ENCODE assay signal across 15 cellular contexts in the genomic region with DNA sequence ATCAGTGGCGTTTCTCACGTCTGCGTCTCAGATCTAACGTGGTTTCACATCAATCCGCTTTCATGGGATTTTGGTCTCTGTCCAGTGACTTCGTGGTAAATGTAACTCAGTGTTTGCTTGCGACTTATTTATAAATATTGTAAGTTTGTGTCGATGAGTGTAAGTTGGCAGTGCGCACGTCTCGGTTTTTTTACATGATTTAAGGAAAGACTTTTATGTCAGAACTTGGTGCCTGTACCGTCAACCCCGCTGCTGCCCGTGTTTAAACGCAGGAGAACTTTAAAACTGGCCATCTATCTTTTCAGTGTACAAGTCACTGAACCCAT. TPM values are rescaled to one million over a fixed set of nuclear protein-coding genes. Genes with fewer than 3 reads are reported as not detected.
DNase-seq lines count a peak whose midpoint lies in the region; ATAC-seq, FAIRE-seq and TF ChIP-seq lines count a peak whose summit lies in the region.
"Had no signal": no experiment of that assay in that cellular context is flagged by ENCODE, and none has a peak within 500 bp of the region (broad histone marks: within the 10 kb centered on the region; RNA-seq: fewer than 3 reads in every experiment).

No MANE protein-coding gene starts in this region.

- H3K4me2 ChIP-seq in Loucy (ENCODE audit: low read depth, low read length, poor library complexity, severe bottlenecking) (peak overlapping the region; percentile 87), K562 (ENCODE audit: insufficient read depth, low read length) (peak overlapping the region; percentile 49; the same call in 1 of the 2 replicates), neuronal stem cell (ENCODE audit: insufficient read depth, low read length, poor library complexity, severe bottlenecking) (no peak overlapping the region)

- H3K4me3 ChIP-seq in Loucy (ENCODE audit: low read length, poor library complexity, severe bottlenecking) (peak overlapping the region; percentile 72), K562 (no peak overlapping the region), neuronal stem cell (ENCODE audit: low read length in 2 of 2) (no peak overlapping the region)

- no TSS peak for BruUV-seq in K562 (replicated peaks; lab: Mats Ljungman, UMichigan)

- H3K18ac ChIP-seq in neuronal stem cell (ENCODE audit: low read length) = no peak overlapping the region

- peaks cover 33% of the 10 kb centered on the region for H3K36me3 Mint-ChIP-seq in activated CD4-positive, alpha-beta T cell treated with anti-CD3 and anti-CD28 coated beads for 36 hours (ENCODE audit: low read depth)

- POLR2A ChIA-PET in activated CD4-positive, alpha-beta T cell treated with anti-CD3 and anti-CD28 coated beads for 36 hours (lab: Charles Lee) = no interaction called here
- POLR2A ChIA-PET in K562 (lab: Yijun Ruan, JAX) = interaction anchor here (0.7 kb wide), 1 partner anchor 118 kb away, joined by 3 read pairs; a partner anchor contains a TSS

- no peaks in the 10 kb centered on the region for H3F3A ChIP-seq in Loucy (ENCODE audit: low read depth)

- H3K27me3 ChIP-seq in Loucy (ENCODE audit: insufficient read depth, low read length, poor library complexity, severe bottlenecking) (no peaks in the 10 kb centered on the region), K562 (ENCODE audit: control insufficient read depth in 2 of 2, insufficient read depth in 2 of 2, low read length in 2 of 2) (no peaks in the 10 kb centered on the region), neuronal stem cell (ENCODE audit: control insufficient read depth in 3 of 3, insufficient read depth in 3 of 3, low read depth in 1 of 3, low read length in 3 of 3) (no peaks in the 10 kb centered on the region)

- H4K8ac ChIP-seq in neuronal stem cell (ENCODE audit: low read depth, low read length) = no peak overlapping the region

- H3K79me1 ChIP-seq in neuronal stem cell (ENCODE audit: low read depth, low read length) = peaks cover 13% of the 10 kb centered on the region

- H3K14ac ChIP-seq in neuronal stem cell (ENCODE audit: low read length) = no peak overlapping the region

- peaks cover 23% of the 10 kb centered on the region for H3K4me1 ChIP-seq in Loucy (ENCODE audit: insufficient read depth, low read length, poor library complexity, severe bottlenecking)
- peaks cover 6 to 84% of the 10 kb centered on the region in 2 experiments; a peak in 4 of 5 replicates for H3K4me1 ChIP-seq in K562 (replicated peaks in 1 of 2; ENCODE audit: control insufficient read depth in 2 of 2, insufficient read depth in 2 of 2, low read length in 2 of 2)
- peaks cover 14 to 30% of the 10 kb centered on the region in 2 donors for H3K4me1 ChIP-seq in neuronal stem cell (ENCODE audit: control insufficient read depth in 2 of 2, insufficient read depth in 1 of 2, low read depth in 1 of 2, low read length in 2 of 2)
- H3K4me1 ChIP-seq: foreskin keratinocyte had no signal

- H4K91ac ChIP-seq in neuronal stem cell (ENCODE audit: low read depth, low read length, poor library complexity) = no peak overlapping the region

- WGBS in K562 (ENCODE audit: insufficient coverage, low coverage, missing lambda C conversion rate) = 92% methylated on average over 15 of the region's 15 CpGs
- no CpG with 5 or more reads among the region's 15 CpGs for WGBS in neuronal stem cell (ENCODE audit: extremely low coverage in 2 of 2, insufficient read length in 2 of 2, insufficient replicate concordance in 1 of 2), 2 donors

- no peak for TF ChIP-seq RAD21 in K562 (CRISPR knock-in tag; conservative IDR thresholded peaks at IDR 0.05 in 1 of 2, IDR thresholded peaks at IDR 0.05 in 1 of 2)

- H3K36me3 ChIP-seq in Loucy (ENCODE audit: insufficient read depth, low read length) (peaks cover under 1% of the 10 kb centered on the region; the same call in 1 of the 2 replicates), K562 (ENCODE audit: control insufficient read depth, insufficient read depth, low read length) (peaks cover 32% of the 10 kb centered on the region; the same call in 2 of the 3 replicates), neuronal stem cell (replicated peaks in 1 of 2; ENCODE audit: control insufficient read depth in 2 of 2, insufficient read depth in 2 of 2, low read length in 2 of 2) (peaks cover 14 to 37% of the 10 kb centered on the region in 2 donors)

- H2BK12ac ChIP-seq in neuronal stem cell (ENCODE audit: low read length) = no peak overlapping the region

- peak overlapping the region; percentile 100 for H2AK5ac ChIP-seq in neuronal stem cell (ENCODE audit: low read depth, low read length)

- TF ChIP-seq CTCF in Loucy (conservative IDR thresholded peaks at IDR 0.05; ENCODE audit: low read length) = no peak
- no peak for TF ChIP-seq CTCF in K562 (IDR thresholded peaks at IDR 0.05 in 2 of 3, conservative IDR thresholded peaks at IDR 0.05 in 1 of 3; ENCODE audit: insufficient read depth in 2 of 3, low read depth in 1 of 3, low read length in 3 of 3)

- H3K9me1 ChIP-seq in K562 (ENCODE audit: control insufficient read depth, insufficient read depth, low read length) = no peaks in the 10 kb centered on the region

- no peak overlapping the region for H2BK120ac ChIP-seq in neuronal stem cell (ENCODE audit: low read depth, low read length)

- FAIRE-seq in K562 (lab: Jason Lieb, UNC) = peak; percentile 69
- FAIRE-seq: A204.1, GM12892 had no signal

- no peaks in the 10 kb centered on the region for H3K9me2 ChIP-seq in Loucy (replicated peaks; ENCODE audit: low read depth, low read length)

- no peak for TF ChIP-seq POLR2A in K562 (conservative IDR thresholded peaks at IDR 0.05)

- ATAC-seq in activated CD4-positive, alpha-beta T cell treated with anti-CD3 and anti-CD28 coated beads for 36 hours = no peak
- no peak for ATAC-seq in K562
- no peak for ATAC-seq in GM19328 (IDR thresholded peaks at IDR 0.05; ENCODE audit: unreplicated experiment)
- ATAC-seq: foreskin keratinocyte had no signal

- H2AFZ ChIP-seq in Loucy (ENCODE audit: low read length) = no peak overlapping the region
- no peak overlapping the region for H2AFZ ChIP-seq in K562 (ENCODE audit: low read depth, low read length)
- H2AFZ ChIP-seq in neuronal stem cell (ENCODE audit: low read length) = no peak overlapping the region

- H4K20me1 ChIP-seq in Loucy (ENCODE audit: insufficient read depth, low read length, poor library complexity, severe bottlenecking) (peaks cover 13% of the 10 kb centered on the region), K562 (replicated peaks; ENCODE audit: control insufficient read depth, insufficient read depth, low read length) (no peaks in the 10 kb centered on the region)

- H3K4ac ChIP-seq in neuronal stem cell (ENCODE audit: low read length) = no peak overlapping the region

- no peak for DNase-seq in activated CD4-positive, alpha-beta T cell treated with anti-CD3 and anti-CD28 coated beads for 36 hours
- no peak for DNase-seq in activated CD4-positive, alpha-beta T cell treated with anti-CD3 and anti-CD28 coated beads for 1 hour
- DNase-seq in K562 (ENCODE audit: extremely low read depth in 1 of 4, low spot score in 3 of 4) = no peak
- DNase-seq in neuronal stem cell (ENCODE audit: low spot score) = no peak
- no peak for DNase-seq in posterior cingulate gyrus
- no peak for DNase-seq in effector CD4-positive, alpha-beta T cell
- DNase-seq: foreskin keratinocyte, GOT3, NCI-H1105 treated with DMSO at 0.1 percent for 48 hours, trophoblast cell had no signal

- H3K23ac ChIP-seq in neuronal stem cell (ENCODE audit: low read depth, low read length, poor library complexity) = no peak overlapping the region

- in situ Hi-C loops in K562 (cut with MboI) = no loop called here

- H3K27ac ChIP-seq in K562 (ENCODE audit: extremely low read depth, low read depth, low read length) (no peak overlapping the region), neuronal stem cell (replicated peaks; ENCODE audit: low read length) (no peak overlapping the region)
- H3K27ac ChIP-seq: foreskin keratinocyte had no signal

- intact Hi-C loops in activated CD4-positive, alpha-beta T cell treated with anti-CD3 and anti-CD28 coated beads for 36 hours (cut with DNase I, micrococcal nuclease) = loop anchor here in 1 of 2 experiments (2.0 kb wide), 1 partner anchor 117 kb away; a partner anchor contains a TSS
- intact Hi-C loops in K562 (cut with micrococcal nuclease) (loop anchor here (5.0 kb wide), 1 partner anchor 111 kb away; no protein-coding TSS in a partner anchor), posterior cingulate gyrus (cut with DNase I) (loop anchor here (5.0 kb wide), 1 partner anchor 76 kb away; no protein-coding TSS in a partner anchor)

- peaks cover 33% of the 10 kb centered on the region for H3K4me1 Mint-ChIP-seq in activated CD4-positive, alpha-beta T cell treated with anti-CD3 and anti-CD28 coated beads for 36 hours

- no peak for TF ChIP-seq EP300 in K562 (IDR thresholded peaks at IDR 0.05; ENCODE audit: low read length)

- peak overlapping the region; percentile 90 for H3K27ac Mint-ChIP-seq in activated CD4-positive, alpha-beta T cell treated with anti-CD3 and anti-CD28 coated beads for 36 hours

- H2BK5ac ChIP-seq in neuronal stem cell (ENCODE audit: low read length) = no peak overlapping the region

- no peak overlapping the region for H2BK15ac ChIP-seq in neuronal stem cell (ENCODE audit: low read length)

- H3K4me3 Mint-ChIP-seq in activated CD4-positive, alpha-beta T cell treated with anti-CD3 and anti-CD28 coated beads for 36 hours = peak overlapping the region; percentile 72

- no peaks in the 10 kb centered on the region for H3K27me3 Mint-ChIP-seq in activated CD4-positive, alpha-beta T cell treated with anti-CD3 and anti-CD28 coated beads for 36 hours

- CTCF ChIA-PET in activated CD4-positive, alpha-beta T cell treated with anti-CD3 and anti-CD28 coated beads for 36 hours (lab: Charles Lee) = no interaction called here
- CTCF ChIA-PET in K562 (lab: Yijun Ruan, JAX; ENCODE audit: low intra/inter-chr PET ratio) = no interaction called here

- no peaks in the 10 kb centered on the region for H3K9me3 ChIP-seq in Loucy (ENCODE audit: insufficient read depth, low read depth, low read length)
- H3K9me3 ChIP-seq in K562 (replicated peaks; ENCODE audit: control insufficient read depth, insufficient read depth, low read depth, low read length) = peaks cover 9% of the 10 kb centered on the region
- H3K9me3 ChIP-seq in neuronal stem cell (replicated peaks in 1 of 2; ENCODE audit: control insufficient read depth in 2 of 2, insufficient read depth in 1 of 2, low read depth in 1 of 2, low read length in 2 of 2) = peaks cover 0 to 12% of the 10 kb centered on the region in 2 donors

- H3K79me2 ChIP-seq in Loucy (ENCODE audit: insufficient read depth, low read length) = peaks cover 62% of the 10 kb centered on the region
- H3K79me2 ChIP-seq in K562 (ENCODE audit: control insufficient read depth, insufficient read depth, low read length) = peaks cover 61% of the 10 kb centered on the region

- no peaks in the 10 kb centered on the region for H3K9me3 Mint-ChIP-seq in activated CD4-positive, alpha-beta T cell treated with anti-CD3 and anti-CD28 coated beads for 36 hours (ENCODE audit: low read depth)

- H3K9ac ChIP-seq in Loucy (ENCODE audit: low read depth, low read length, poor library complexity, severe bottlenecking) (peak overlapping the region; percentile 66), K562 (ENCODE audit: insufficient read depth in 1 of 2, low read depth in 2 of 2, low read length in 2 of 2) (no peak overlapping the region), neuronal stem cell (ENCODE audit: low read depth, low read length, poor library complexity) (no peak overlapping the region)

RNA-seq across cellular contexts. Expression of a gene that starts 1.5 kb away (rescaled TPM):
- 10 to 100 TPM in 1 of 2 experiments, 1 to 10 TPM in 1; 9.4 to 12.2 TPM for total RNA-seq in activated CD4-positive, alpha-beta T cell treated with anti-CD3 and anti-CD28 coated beads for 36 hours
- total RNA-seq in K562 (2011; cell fraction: chromatin; rRNA removed; ENCODE audit: low replicate concordance) = 17.5 and 35.5 TPM in 2 replicates
- 36.8 and 43.7 TPM in 2 replicates for total RNA-seq in K562 (2011; cell fraction: nucleolus; rRNA removed)
- 21.1 and 24.3 TPM in 2 replicates for total RNA-seq in K562 (2011; cell fraction: nucleoplasm; rRNA removed)
- total RNA-seq in K562 (2014; rRNA removed) (29.8 and 33.0 TPM in 2 replicates), K562 (2014; rRNA removed; fragmentation: Illumina TruSeq; extraction: Trizol) (6.8 and 9.0 TPM in 2 replicates), K562 (2015; rRNA removed; fragmentation: Illumina TruSeq; extraction: Trizol) (12.8 and 13.9 TPM in 2 replicates), K562 (2021) (27.9 and 28.1 TPM in 2 replicates)
- polyA plus RNA-seq in K562 (2011; rRNA removed) (5.6 and 7.8 TPM in 2 replicates), K562 (2014; fragmentation: Illumina TruSeq; extraction: Trizol) (8.4 and 9.9 TPM in 2 replicates), K562 (2014; fragmentation: Nextera tagmentation; extraction: Ambion mirVana) (1 to 10 TPM in 1 of 2 experiments, under 1 TPM in 1; 0.68 to 1.0 TPM), K562 (2014; rRNA removed) (15.8 and 17.2 TPM in 2 replicates)
- polyA plus RNA-seq in K562 (2011; cell fraction: cytosol; rRNA removed) = 10.2 and 34.2 TPM in 2 replicates
- polyA plus RNA-seq in K562 (2011; cell fraction: nucleus; rRNA removed) = 7.7 and 12.7 TPM in 2 replicates
- polyA plus RNA-seq in K562 (2012) = 13.9 and 16.7 TPM in 2 replicates
- 6.9 and 10.1 TPM in 2 replicates for polyA minus RNA-seq in K562 (2011; rRNA and poly(A)+ RNA removed)
- 9.6 and 12.9 TPM in 2 replicates for polyA minus RNA-seq in K562 (2011; cell fraction: cytosol; rRNA and poly(A)+ RNA removed)
- polyA minus RNA-seq in K562 (2011; cell fraction: nucleus; rRNA and poly(A)+ RNA removed) = 23.0 and 24.2 TPM in 2 replicates
- 24.2 TPM for polyA plus RNA-seq in neuronal stem cell (2013, experiment 1 of 2)
- 23.9 TPM for polyA plus RNA-seq in neuronal stem cell (2013, experiment 2 of 2)

RNA-seq across cellular contexts. Expression of a gene that starts 1.7 kb away (rescaled TPM):
- 100 to 1,000 TPM; 108 to 128 TPM for total RNA-seq in activated CD4-positive, alpha-beta T cell treated with anti-CD3 and anti-CD28 coated beads for 36 hours
- 114 and 239 TPM in 2 replicates for total RNA-seq in K562 (2011; cell fraction: chromatin; rRNA removed; ENCODE audit: low replicate concordance)
- total RNA-seq in K562 (2011; cell fraction: nucleolus; rRNA removed) = 360 and 385 TPM in 2 replicates
- total RNA-seq in K562 (2011; cell fraction: nucleoplasm; rRNA removed) = 146 and 213 TPM in 2 replicates
- 82.6 and 118 TPM in 2 replicates for total RNA-seq in K562 (2014; rRNA removed)
- 18.1 and 30.3 TPM in 2 replicates for total RNA-seq in K562 (2014; rRNA removed; fragmentation: Illumina TruSeq; extraction: Trizol)
- 62.2 and 65.2 TPM in 2 replicates for total RNA-seq in K562 (2015; rRNA removed; fragmentation: Illumina TruSeq; extraction: Trizol)
- total RNA-seq in K562 (2021) = 152 and 160 TPM in 2 replicates
- 43.8 and 77.2 TPM in 2 replicates for polyA plus RNA-seq in K562 (2011; rRNA removed)
- polyA plus RNA-seq in K562 (2011; cell fraction: cytosol; rRNA removed) = 44.3 and 73.9 TPM in 2 replicates
- 122 and 161 TPM in 2 replicates for polyA plus RNA-seq in K562 (2011; cell fraction: nucleus; rRNA removed)
- 112 and 208 TPM in 2 replicates for polyA plus RNA-seq in K562 (2012)
- polyA plus RNA-seq in K562 (2014; fragmentation: Illumina TruSeq; extraction: Trizol) = 66.0 and 88.1 TPM in 2 replicates
- 1 to 10 TPM in 1 of 2 experiments, under 1 TPM in 1; 0.35 to 4.9 TPM for polyA plus RNA-seq in K562 (2014; fragmentation: Nextera tagmentation; extraction: Ambion mirVana)
- 93.4 and 101 TPM in 2 replicates for polyA plus RNA-seq in K562 (2014; rRNA removed)
- 59.1 and 63.4 TPM in 2 replicates for polyA minus RNA-seq in K562 (2011; rRNA and poly(A)+ RNA removed)
- 37.0 and 61.3 TPM in 2 replicates for polyA minus RNA-seq in K562 (2011; cell fraction: cytosol; rRNA and poly(A)+ RNA removed)
- polyA minus RNA-seq in K562 (2011; cell fraction: nucleus; rRNA and poly(A)+ RNA removed) = 48.9 and 83.4 TPM in 2 replicates
- polyA plus RNA-seq in neuronal stem cell (2013, experiment 1 of 2) = 62.8 TPM
- 64.4 TPM for polyA plus RNA-seq in neuronal stem cell (2013, experiment 2 of 2)

RNA-seq across cellular contexts. Expression of a gene that starts 13.0 kb away (rescaled TPM):
- 1 to 10 TPM; 1.1 to 1.6 TPM for total RNA-seq in activated CD4-positive, alpha-beta T cell treated with anti-CD3 and anti-CD28 coated beads for 36 hours
- 2.5 and 12.6 TPM in 2 replicates for total RNA-seq in K562 (2011; cell fraction: chromatin; rRNA removed; ENCODE audit: low replicate concordance)
- 9.5 and 10.8 TPM in 2 replicates for total RNA-seq in K562 (2011; cell fraction: nucleolus; rRNA removed)
- total RNA-seq in K562 (2011; cell fraction: nucleoplasm; rRNA removed) = 4.3 and 7.0 TPM in 2 replicates
- total RNA-seq in K562 (2014; rRNA removed) (1.3 and 1.6 TPM in 2 replicates), K562 (2014; rRNA removed; fragmentation: Illumina TruSeq; extraction: Trizol) (not detected in 2 replicates), K562 (2015; rRNA removed; fragmentation: Illumina TruSeq; extraction: Trizol) (0.58 and 0.75 TPM in 2 replicates), K562 (2021) (2.2 and 3.7 TPM in 2 replicates)
- polyA plus RNA-seq in K562 (2011; rRNA removed) (0.43 and 1.1 TPM in 2 replicates), K562 (2014; fragmentation: Illumina TruSeq; extraction: Trizol) (1.1 TPM in 1 of 2 replicates, not detected in the other), K562 (2014; fragmentation: Nextera tagmentation; extraction: Ambion mirVana) (under 1 TPM in 1 of 2 experiments, not detected in 1; 0.11 TPM), K562 (2014; rRNA removed) (1.3 and 4.3 TPM in 2 replicates)
- 0.50 and 1.2 TPM in 2 replicates for polyA plus RNA-seq in K562 (2011; cell fraction: cytosol; rRNA removed)
- polyA plus RNA-seq in K562 (2011; cell fraction: nucleus; rRNA removed) = 18.7 and 21.7 TPM in 2 replicates
- polyA plus RNA-seq in K562 (2012) = 1.6 and 4.8 TPM in 2 replicates
- not detected in 2 replicates for polyA minus RNA-seq in K562 (2011; rRNA and poly(A)+ RNA removed)
- polyA minus RNA-seq in K562 (2011; cell fraction: cytosol; rRNA and poly(A)+ RNA removed) = not detected in 2 replicates
- polyA minus RNA-seq in K562 (2011; cell fraction: nucleus; rRNA and poly(A)+ RNA removed) = 1.1 and 1.8 TPM in 2 replicates
- 4.0 TPM for polyA plus RNA-seq in neuronal stem cell (2013, experiment 1 of 2)
- 4.6 TPM for polyA plus RNA-seq in neuronal stem cell (2013, experiment 2 of 2)

RNA-seq across cellular contexts. Expression of a gene that starts 19.6 kb away (rescaled TPM):
- 100 to 1,000 TPM; 340 to 418 TPM for total RNA-seq in activated CD4-positive, alpha-beta T cell treated with anti-CD3 and anti-CD28 coated beads for 36 hours
- total RNA-seq in K562 (2011; cell fraction: chromatin; rRNA removed; ENCODE audit: low replicate concordance) = 0.44 TPM in 1 of 2 replicates, not detected in the other
- 0.66 and 1.7 TPM in 2 replicates for total RNA-seq in K562 (2011; cell fraction: nucleolus; rRNA removed)
- not detected in 2 replicates for total RNA-seq in K562 (2011; cell fraction: nucleoplasm; rRNA removed)
- total RNA-seq in K562 (2014; rRNA removed) (0.23 TPM in 1 of 2 replicates, not detected in the other), K562 (2014; rRNA removed; fragmentation: Illumina TruSeq; extraction: Trizol) (not detected in 2 replicates), K562 (2015; rRNA removed; fragmentation: Illumina TruSeq; extraction: Trizol) (0.07 TPM in 1 of 2 replicates, not detected in the other), K562 (2021) (0.44 and 0.47 TPM in 2 replicates)
- polyA plus RNA-seq in K562 (2011; rRNA removed) (0.08 TPM in 1 of 2 replicates, not detected in the other), K562 (2014; fragmentation: Illumina TruSeq; extraction: Trizol) (not detected in 2 replicates), K562 (2014; fragmentation: Nextera tagmentation; extraction: Ambion mirVana) (not detected), K562 (2014; rRNA removed) (0.16 TPM in 1 of 2 replicates, not detected in the other)
- 0.19 and 0.39 TPM in 2 replicates for polyA plus RNA-seq in K562 (2011; cell fraction: cytosol; rRNA removed)
- polyA plus RNA-seq in K562 (2011; cell fraction: nucleus; rRNA removed) = 0.74 and 1.3 TPM in 2 replicates
- polyA plus RNA-seq in K562 (2012) = 0.65 TPM in 1 of 2 replicates, not detected in the other
- not detected in 2 replicates for polyA minus RNA-seq in K562 (2011; rRNA and poly(A)+ RNA removed)
- not detected in 2 replicates for polyA minus RNA-seq in K562 (2011; cell fraction: cytosol; rRNA and poly(A)+ RNA removed)
- polyA minus RNA-seq in K562 (2011; cell fraction: nucleus; rRNA and poly(A)+ RNA removed) = 0.22 and 0.27 TPM in 2 replicates
- 0.06 TPM for polyA plus RNA-seq in neuronal stem cell (2013, experiment 1 of 2)
- 0.08 TPM for polyA plus RNA-seq in neuronal stem cell (2013, experiment 2 of 2)
- total RNA-seq: foreskin keratinocyte, HT-29 had no signal
- polyA plus RNA-seq: foreskin keratinocyte had no signal

RNA-seq across cellular contexts. Expression of a gene that starts 27.1 kb away (rescaled TPM):
- 100 to 1,000 TPM in 1 of 2 experiments, 10 to 100 TPM in 1; 95.0 to 164 TPM for total RNA-seq in activated CD4-positive, alpha-beta T cell treated with anti-CD3 and anti-CD28 coated beads for 36 hours
- not detected in 2 replicates for total RNA-seq in K562 (2011; cell fraction: chromatin; rRNA removed; ENCODE audit: low replicate concordance)
- total RNA-seq in K562 (2011; cell fraction: nucleolus; rRNA removed) = 0.50 TPM in 1 of 2 replicates, not detected in the other
- not detected in 2 replicates for total RNA-seq in K562 (2011; cell fraction: nucleoplasm; rRNA removed)
- total RNA-seq in K562 (2014; rRNA removed) (not detected in 2 replicates), K562 (2014; rRNA removed; fragmentation: Illumina TruSeq; extraction: Trizol) (not detected in 2 replicates), K562 (2015; rRNA removed; fragmentation: Illumina TruSeq; extraction: Trizol) (not detected in 2 replicates), K562 (2021) (0.27 TPM in 1 of 2 replicates, not detected in the other)
- polyA plus RNA-seq in K562 (2011; rRNA removed) (not detected in 2 replicates), K562 (2014; fragmentation: Illumina TruSeq; extraction: Trizol) (not detected in 2 replicates), K562 (2014; fragmentation: Nextera tagmentation; extraction: Ambion mirVana) (not detected), K562 (2014; rRNA removed) (0.24 TPM in 1 of 2 replicates, not detected in the other)
- polyA plus RNA-seq in K562 (2011; cell fraction: cytosol; rRNA removed) = not detected in 2 replicates
- polyA plus RNA-seq in K562 (2011; cell fraction: nucleus; rRNA removed) = 0.25 and 0.26 TPM in 2 replicates
- polyA plus RNA-seq in K562 (2012) = 0.19 TPM in 1 of 2 replicates, not detected in the other
- not detected in 2 replicates for polyA minus RNA-seq in K562 (2011; rRNA and poly(A)+ RNA removed)
- polyA minus RNA-seq in K562 (2011; cell fraction: cytosol; rRNA and poly(A)+ RNA removed) = not detected in 2 replicates
- not detected in 2 replicates for polyA minus RNA-seq in K562 (2011; cell fraction: nucleus; rRNA and poly(A)+ RNA removed)
- polyA plus RNA-seq in neuronal stem cell (2013, experiment 1 of 2) = 0.21 TPM
- 0.36 TPM for polyA plus RNA-seq in neuronal stem cell (2013, experiment 2 of 2)
- total RNA-seq: HT-29 had no signal
